1 cellular context compared by ENCODE assay signal in genomic region chr12:124636138-124636968, GRCh38.
TF ChIP-seq lines count a peak whose summit lies in the region.

No MANE protein-coding gene starts in this region.

TF ChIP-seq in WTC11, 78 proteins besides CTCF, POLR2A, EP300 and RAD21 (continued from another document):
- no peak for TF ChIP-seq PRDM15 (CRISPR knock-in tag; IDR thresholded peaks at IDR 0.05)
- no peak for TF ChIP-seq ELF4 (CRISPR knock-in tag; IDR thresholded peaks at IDR 0.05; ENCODE audit: low read depth)
- no peak for TF ChIP-seq ZNF263 (CRISPR knock-in tag; IDR thresholded peaks at IDR 0.05; ENCODE audit: low read depth)
- no peak for TF ChIP-seq SP1 (CRISPR knock-in tag; conservative IDR thresholded peaks at IDR 0.05)
- no peak for TF ChIP-seq TEAD1 (CRISPR knock-in tag; IDR thresholded peaks at IDR 0.05)
TF ChIP-seq in WTC11: peak in this region for 0.
